Comparison of ENCODE assay signal across 25 cellular contexts in genomic region chr16:1930338-1930720, GRCh38. TPM values are rescaled to one million over a fixed set of nuclear protein-coding genes. Genes with fewer than 3 reads are reported as not detected.
A peak's percentile ranks its signal among the peaks of the same experiment; 100 is the strongest.
DNase-seq lines count a peak whose midpoint lies in the region; ATAC-seq, FAIRE-seq and TF ChIP-seq lines count a peak whose summit lies in the region.
"Had no signal": no experiment of that assay in that cellular context is flagged by ENCODE, and none has a peak within 500 bp of the region (broad histone marks: within the 10 kb centered on the region; RNA-seq: fewer than 3 reads in every experiment).

No MANE protein-coding gene starts in this region.

- 88% methylated on average over 10 of the region's 10 CpGs for WGBS in A549 (ENCODE audit: missing lambda C conversion rate)
- WGBS in mesenchymal stem cell: 92% methylated on average over 9 of the region's 10 CpGs

- no peak overlapping the region for H3K18ac ChIP-seq in mesenchymal stem cell (ENCODE audit: low read depth in 1 of 2, low read length in 2 of 2)

- TF ChIP-seq POLR2A in A549 (IDR thresholded peaks at IDR 0.05; ENCODE audit: low read length): no peak

- H3K4me2 ChIP-seq in A549 (no peak overlapping the region), DND-41 (ENCODE audit: insufficient read depth, low read length) (peak overlapping the region; percentile 63; the same call in 1 of the 2 replicates), mesenchymal stem cell (ENCODE audit: low read length, poor library complexity, severe bottlenecking) (no peak overlapping the region), neural progenitor cell (no peak overlapping the region)

- TF ChIP-seq CTCF in A549 (IDR thresholded peaks at IDR 0.05) (no peak), DND-41 (IDR thresholded peaks at IDR 0.05; ENCODE audit: borderline replicate concordance, extremely low read depth, low read length, poor library complexity, severe bottlenecking) (no peak), neural progenitor cell (IDR thresholded peaks at IDR 0.05) (no peak)

- POLR2A ChIA-PET in A549 (lab: Yijun Ruan, JAX) (no interaction called here), T-cell (lab: Charles Lee) (no interaction called here)
- POLR2A ChIA-PET in naive thymus-derived CD4-positive, alpha-beta T cell (lab: Charles Lee): interaction anchor here (1.1 kb wide), 1 partner anchor 30 kb away, joined by 3 read pairs; no protein-coding TSS in a partner anchor

- peak overlapping the region; percentile 95 for H2AFZ ChIP-seq in DND-41 (ENCODE audit: low read depth, low read length)
- H2AFZ ChIP-seq in mesenchymal stem cell (ENCODE audit: low read depth, low read length): no peak overlapping the region
- no peak overlapping the region for H2AFZ ChIP-seq in neural progenitor cell (replicated peaks)

- H3F3A ChIP-seq in neural progenitor cell (ENCODE audit: low read depth): peaks cover 4% of the 10 kb centered on the region

- TF ChIP-seq EP300 in A549 (IDR thresholded peaks at IDR 0.05): no peak

- H3K27me3 Mint-ChIP-seq in T-cell (no peaks in the 10 kb centered on the region), neural progenitor cell (ENCODE audit: insufficient read depth, low read depth) (peaks cover 8% of the 10 kb centered on the region)
- no peaks in the 10 kb centered on the region for H3K27me3 Mint-ChIP-seq in naive thymus-derived CD4-positive, alpha-beta T cell

- peak overlapping the region in 2 of 3 donors; percentile 36 to 43 for H3K4me3 Mint-ChIP-seq in T-cell
- H3K4me3 Mint-ChIP-seq in naive thymus-derived CD4-positive, alpha-beta T cell: peak overlapping the region in 2 of 10 donors; percentile 14 to 82
- no peak overlapping the region for H3K4me3 Mint-ChIP-seq in neural progenitor cell
- H3K4me3 Mint-ChIP-seq: activated B cell treated with CpG ODN at 0.5 μM for 24 hours; activated naive CD8-positive, alpha-beta T cell treated with anti-CD3 and anti-CD28 coated beads for 36 hours had no signal

- H4K20me1 ChIP-seq in DND-41 (ENCODE audit: insufficient read depth, low read length) (no peaks in the 10 kb centered on the region), neural progenitor cell (ENCODE audit: low read depth) (no peaks in the 10 kb centered on the region)

- intact Hi-C loops in naive thymus-derived CD4-positive, alpha-beta T cell (cut with micrococcal nuclease): no loop called here

- H3K4ac ChIP-seq in mesenchymal stem cell (ENCODE audit: low read depth in 1 of 2, low read length in 2 of 2): no peak overlapping the region

- H3K27ac Mint-ChIP-seq in T-cell: no peak overlapping the region
- no peak overlapping the region for H3K27ac Mint-ChIP-seq in naive thymus-derived CD4-positive, alpha-beta T cell
- no peak overlapping the region for H3K27ac Mint-ChIP-seq in neural progenitor cell
- H3K27ac Mint-ChIP-seq: activated B cell treated with CpG ODN at 0.5 μM for 24 hours; activated naive CD8-positive, alpha-beta T cell treated with anti-CD3 and anti-CD28 coated beads for 36 hours; activated T-helper 2 cell treated with anti-CD3 and anti-CD28 coated beads, Interferon-gamma antibody, Interleukin-2, Interleukin-4, amounts not matched to agents 10 μg/mL and 5 μg/mL and 100 μg/mL, durations not matched to agents 14 hours and 24 hours and 36 hours; endodermal cell had no signal

- FAIRE-seq in A549 (lab: Jason Lieb, UNC): no peak
- FAIRE-seq: RCC 7860 had no signal

- no peaks in the 10 kb centered on the region for H3K79me1 ChIP-seq in mesenchymal stem cell (replicated peaks; ENCODE audit: low read length, poor library complexity, severe bottlenecking)

- DNase-seq in A549 (ENCODE audit: low read depth in 1 of 2, low spot score in 1 of 2): no peak
- DNase-seq in DND-41: no peak
- DNase-seq in T-cell: no peak
- no peak for DNase-seq in mesenchymal stem cell
- DNase-seq in NCI-H1930 (lab: John Stamatoyannopoulos, UW): no peak
- DNase-seq in naive thymus-derived CD4-positive, alpha-beta T cell: no peak
- no peak for DNase-seq in stimulated activated CD4-positive, alpha-beta T cell treated with anti-CD3 and anti-CD28 coated beads, Interleukin-4, amount 100 ng/mL, for 4 hours
- DNase-seq in neural progenitor cell (ENCODE audit: low spot score): no peak
- DNase-seq: SIG-M5 had no signal

- peak overlapping the region; percentile 61 for H3K9ac ChIP-seq in DND-41 (ENCODE audit: low read depth, low read length)
- no peak overlapping the region for H3K9ac ChIP-seq in mesenchymal stem cell (ENCODE audit: low read length)
- H3K9ac ChIP-seq in neural progenitor cell: no peak overlapping the region

- no peaks in the 10 kb centered on the region for H3K36me3 Mint-ChIP-seq in T-cell
- H3K36me3 Mint-ChIP-seq in naive thymus-derived CD4-positive, alpha-beta T cell: no peaks in the 10 kb centered on the region
- H3K36me3 Mint-ChIP-seq in neural progenitor cell: no peaks in the 10 kb centered on the region
- H3K36me3 Mint-ChIP-seq: activated naive CD8-positive, alpha-beta T cell treated with anti-CD3 and anti-CD28 coated beads for 36 hours had no signal

- H3K4me3 ChIP-seq in A549: no peak overlapping the region
- H3K4me3 ChIP-seq in DND-41 (ENCODE audit: low read depth in 1 of 2, low read length in 2 of 2): no peak overlapping the region
- H3K4me3 ChIP-seq in mesenchymal stem cell (ENCODE audit: insufficient read depth in 1 of 2, low read depth in 1 of 2, low read length in 2 of 2): no peak overlapping the region
- no peak overlapping the region for H3K4me3 ChIP-seq in naive thymus-derived CD4-positive, alpha-beta T cell (ENCODE audit: low read length)
- no peak overlapping the region for H3K4me3 ChIP-seq in neural progenitor cell
- H3K4me3 ChIP-seq: cardiac muscle cell had no signal

- H3K27ac ChIP-seq in A549: peak overlapping the region; percentile 98 to 99; a peak in 5 of 6 replicates
- no peak overlapping the region for H3K27ac ChIP-seq in DND-41 (ENCODE audit: low read length)
- H3K27ac ChIP-seq in mesenchymal stem cell (ENCODE audit: low read length, poor library complexity, severe bottlenecking): no peak overlapping the region
- H3K27ac ChIP-seq in naive thymus-derived CD4-positive, alpha-beta T cell (ENCODE audit: low read depth, low read length): no peak overlapping the region
- no peak overlapping the region for H3K27ac ChIP-seq in neural progenitor cell
- H3K27ac ChIP-seq: cardiac muscle cell, foreskin keratinocyte, upper lobe of right lung had no signal

- H2BK5ac ChIP-seq in mesenchymal stem cell (ENCODE audit: low read depth, low read length, poor library complexity, severe bottlenecking): no peak overlapping the region

- H3K4me1 Mint-ChIP-seq in T-cell (peaks cover 0 to 3% (median 1%) of the 10 kb centered on the region in 3 donors), neural progenitor cell (peaks cover 2% of the 10 kb centered on the region)
- H3K4me1 Mint-ChIP-seq in naive thymus-derived CD4-positive, alpha-beta T cell: peaks cover 2 to 8% (median 4%) of the 10 kb centered on the region in 7 donors

- no peak overlapping the region for H2BK15ac ChIP-seq in mesenchymal stem cell (ENCODE audit: low read depth, poor library complexity, severe bottlenecking)

- no peaks in the 10 kb centered on the region for H3K79me2 ChIP-seq in DND-41 (ENCODE audit: insufficient read depth, low read length)
- H3K79me2 ChIP-seq in neural progenitor cell (ENCODE audit: low read depth): no peaks in the 10 kb centered on the region

- H2BK120ac ChIP-seq in mesenchymal stem cell (ENCODE audit: low read depth, low read length): no peak overlapping the region

- TF ChIP-seq RAD21 in A549 (conservative IDR thresholded peaks at IDR 0.05 in 1 of 2, IDR thresholded peaks at IDR 0.05 in 1 of 2): no peak

- H2AK5ac ChIP-seq in mesenchymal stem cell (ENCODE audit: low read length, severe bottlenecking): no peak overlapping the region

- no peaks in the 10 kb centered on the region for H3K36me3 ChIP-seq in DND-41 (ENCODE audit: insufficient read depth, low read length)
- peaks cover 0 to under 1% of the 10 kb centered on the region in 2 experiments for H3K36me3 ChIP-seq in mesenchymal stem cell (ENCODE audit: control insufficient read depth in 1 of 2, insufficient read depth in 2 of 2, low read depth in 1 of 2, low read length in 2 of 2)
- H3K36me3 ChIP-seq in naive thymus-derived CD4-positive, alpha-beta T cell (ENCODE audit: control insufficient read depth in 2 of 3, insufficient read depth in 3 of 3, low read length in 3 of 3): no peaks in the 10 kb centered on the region
- H3K36me3 ChIP-seq in neural progenitor cell: no peaks in the 10 kb centered on the region
- H3K36me3 ChIP-seq: cardiac muscle cell, esophagus muscularis mucosa, heart right ventricle, upper lobe of right lung had no signal

- H3K9me3 ChIP-seq in A549 (no peaks in the 10 kb centered on the region), DND-41 (ENCODE audit: insufficient read depth, low read length, severe bottlenecking) (no peaks in the 10 kb centered on the region), mesenchymal stem cell (ENCODE audit: control insufficient read depth, low read length) (no peaks in the 10 kb centered on the region), neural progenitor cell (ENCODE audit: low read depth) (no peaks in the 10 kb centered on the region)
- H3K9me3 ChIP-seq in naive thymus-derived CD4-positive, alpha-beta T cell (ENCODE audit: control insufficient read depth in 2 of 3, low read length in 3 of 3): no peaks in the 10 kb centered on the region
- H3K9me3 ChIP-seq: Caco-2, esophagus muscularis mucosa, heart right ventricle, upper lobe of right lung had no signal

- H4K8ac ChIP-seq in mesenchymal stem cell (ENCODE audit: low read length): peak overlapping the region; percentile 39

- H2BK12ac ChIP-seq in mesenchymal stem cell (ENCODE audit: low read length in 2 of 2): no peak overlapping the region

- no peaks in the 10 kb centered on the region for H3K27me3 ChIP-seq in DND-41 (ENCODE audit: insufficient read depth, low read length, poor library complexity)
- peaks cover 0 to 24% of the 10 kb centered on the region in 2 experiments for H3K27me3 ChIP-seq in mesenchymal stem cell (ENCODE audit: control insufficient read depth in 1 of 2, insufficient read depth in 1 of 2, low read length in 2 of 2)
- no peaks in the 10 kb centered on the region for H3K27me3 ChIP-seq in naive thymus-derived CD4-positive, alpha-beta T cell (ENCODE audit: control insufficient read depth in 2 of 2, insufficient read depth in 2 of 2, low read length in 2 of 2)
- H3K27me3 ChIP-seq in neural progenitor cell: peaks cover 33% of the 10 kb centered on the region
- H3K27me3 ChIP-seq: foreskin keratinocyte, upper lobe of right lung had no signal

- H3K9me3 Mint-ChIP-seq in T-cell: no peaks in the 10 kb centered on the region
- H3K9me3 Mint-ChIP-seq in naive thymus-derived CD4-positive, alpha-beta T cell: no peaks in the 10 kb centered on the region
- H3K9me3 Mint-ChIP-seq in neural progenitor cell: no peaks in the 10 kb centered on the region
- H3K9me3 Mint-ChIP-seq: activated B cell treated with CpG ODN at 0.5 μM for 24 hours; activated naive CD8-positive, alpha-beta T cell treated with anti-CD3 and anti-CD28 coated beads for 36 hours; activated T-helper 2 cell treated with anti-CD3 and anti-CD28 coated beads, Interferon-gamma antibody, Interleukin-2, Interleukin-4, amounts not matched to agents 10 μg/mL and 5 μg/mL and 100 μg/mL, durations not matched to agents 14 hours and 24 hours and 36 hours; endodermal cell had no signal

- H3K14ac ChIP-seq in mesenchymal stem cell (ENCODE audit: low read length in 2 of 2): no peak overlapping the region

- ATAC-seq in A549: no peak
- ATAC-seq in DND-41 (ENCODE audit: insufficient read depth, low read depth): no peak
- no peak for ATAC-seq in T-cell (replicated peaks in 1 of 4)
- no peak for ATAC-seq in naive thymus-derived CD4-positive, alpha-beta T cell

- no peak overlapping the region for H3K23ac ChIP-seq in mesenchymal stem cell (ENCODE audit: low read length in 2 of 2)

- CTCF ChIA-PET in A549 (lab: Yijun Ruan, JAX): interaction anchor here (0.6 to 12.9 kb wide), 24 partner anchors 10 to 288 kb away, joined by 3 to 396 read pairs (median 6); partner anchors contain the start of genes MEIOB and MSRB1
- CTCF ChIA-PET in T-cell (lab: Charles Lee): interaction anchor here in 1 of 2 donors (0.7 kb wide), 1 partner anchor 69 kb away, joined by 3 read pairs; no protein-coding TSS in a partner anchor
- CTCF ChIA-PET in naive thymus-derived CD4-positive, alpha-beta T cell (lab: Charles Lee): interaction anchor here (0.6 to 1.7 kb wide), 2 partner anchors 13 to 67 kb away, joined by 3 to 7 read pairs; partner anchors contain the start of gene MSRB1

- H4K91ac ChIP-seq in mesenchymal stem cell (ENCODE audit: low read length): no peak overlapping the region

- H3K4me1 ChIP-seq in A549: peaks cover 45% of the 10 kb centered on the region
- peaks cover 12% of the 10 kb centered on the region for H3K4me1 ChIP-seq in DND-41 (ENCODE audit: insufficient read depth, low read length)
- peaks cover 22% of the 10 kb centered on the region for H3K4me1 ChIP-seq in mesenchymal stem cell (ENCODE audit: control insufficient read depth, insufficient read depth, low read depth, low read length)
- no peaks in the 10 kb centered on the region for H3K4me1 ChIP-seq in naive thymus-derived CD4-positive, alpha-beta T cell (ENCODE audit: control insufficient read depth in 2 of 2, insufficient read depth in 2 of 2, low read length in 2 of 2)
- H3K4me1 ChIP-seq in neural progenitor cell: no peaks in the 10 kb centered on the region
- H3K4me1 ChIP-seq: foreskin keratinocyte, upper lobe of right lung had no signal

RNA-seq across cellular contexts. Expression of gene HS3ST6, which starts 12.1 kb away (rescaled TPM):
- polyA plus RNA-seq in A549 (2011; rRNA removed): 1.1 and 1.5 TPM in 2 replicates
- polyA plus RNA-seq in A549 (2012; cell fraction: cytosol; rRNA removed): 2.5 and 4.5 TPM in 2 replicates
- 2.5 and 3.9 TPM in 2 replicates for polyA plus RNA-seq in A549 (2012; cell fraction: nucleus; rRNA removed)
- polyA plus RNA-seq in A549 (2017; fragmentation: RNase III; extraction: RNeasy Plus Mini Kit Qiagen cat#74134 plus additional on column Dnase treatment): 1.4 to 2.6 TPM (median 2.0 TPM) in 3 replicates
- polyA minus RNA-seq in A549 (2011; rRNA and poly(A)+ RNA removed): 0.87 and 1.1 TPM in 2 replicates
- not detected for total RNA-seq in T-cell
- not detected for polyA plus RNA-seq in mesenchymal stem cell (2013, experiment 1 of 2)
- not detected for polyA plus RNA-seq in mesenchymal stem cell (2013, experiment 2 of 2)
- total RNA-seq in naive thymus-derived CD4-positive, alpha-beta T cell: not detected
- polyA plus RNA-seq in naive thymus-derived CD4-positive, alpha-beta T cell: not detected
- total RNA-seq in neural progenitor cell (ENCODE audit: low replicate concordance): 1.1 TPM in 1 of 2 replicates, not detected in the other
- total RNA-seq: activated B cell treated with CpG ODN at 0.5 μM for 24 hours; activated naive CD8-positive, alpha-beta T cell treated with anti-CD3 and anti-CD28 coated beads for 36 hours; activated T-helper 2 cell treated with anti-CD3 and anti-CD28 coated beads, Interferon-gamma antibody, Interleukin-2, Interleukin-4, amounts not matched to agents 10 μg/mL and 5 μg/mL and 100 μg/mL, durations not matched to agents 14 hours and 24 hours and 36 hours; aorta; Caco-2; cardiac muscle cell; endodermal cell; esophagus muscularis mucosa; foreskin keratinocyte; heart right ventricle; myocyte; osteocyte; skeletal muscle tissue; upper lobe of right lung had no signal
- polyA plus RNA-seq: cardiac muscle cell had no signal

RNA-seq across cellular contexts. Expression of gene MSRB1, which starts 12.7 kb away (rescaled TPM):
- polyA plus RNA-seq in A549 (2011; rRNA removed) (27.7 and 34.4 TPM in 2 replicates), A549 (2017; fragmentation: RNase III; extraction: RNeasy Plus Mini Kit Qiagen cat#74134 plus additional on column Dnase treatment) (27.7 to 38.4 TPM (median 37.5 TPM) in 3 replicates)
- 51.1 and 64.6 TPM in 2 replicates for polyA plus RNA-seq in A549 (2012; cell fraction: cytosol; rRNA removed)
- polyA plus RNA-seq in A549 (2012; cell fraction: nucleus; rRNA removed): 29.5 and 30.9 TPM in 2 replicates
- 34.1 and 35.5 TPM in 2 replicates for polyA minus RNA-seq in A549 (2011; rRNA and poly(A)+ RNA removed)
- total RNA-seq in T-cell (10 to 100 TPM in 2 of 5 donors, 1 to 10 TPM in 3; 5.6 to 11.9 (median 9.6) TPM), neural progenitor cell (ENCODE audit: low replicate concordance) (19.4 and 26.9 TPM in 2 replicates)
- polyA plus RNA-seq in mesenchymal stem cell (2013, experiment 1 of 2): 21.0 TPM
- polyA plus RNA-seq in mesenchymal stem cell (2013, experiment 2 of 2): 19.0 TPM
- 10 to 100 TPM in 2 of 5 experiments, 1 to 10 TPM in 3; 5.5 to 27.0 (median 8.2) TPM for total RNA-seq in naive thymus-derived CD4-positive, alpha-beta T cell
- polyA plus RNA-seq in naive thymus-derived CD4-positive, alpha-beta T cell: 10 to 100 TPM; 15.6 to 15.8 TPM

RNA-seq across cellular contexts. Expression of gene RPL3L, which starts 24.2 kb away (rescaled TPM):
- polyA plus RNA-seq in A549 (2011; rRNA removed) (not detected in 2 replicates), A549 (2017; fragmentation: RNase III; extraction: RNeasy Plus Mini Kit Qiagen cat#74134 plus additional on column Dnase treatment) (0.20 TPM in 1 of 3 replicates, not detected in the others)
- polyA plus RNA-seq in A549 (2012; cell fraction: cytosol; rRNA removed): 0.04 TPM in 1 of 2 replicates, not detected in the other
- 0.02 TPM in 1 of 2 replicates, not detected in the other for polyA plus RNA-seq in A549 (2012; cell fraction: nucleus; rRNA removed)
- polyA minus RNA-seq in A549 (2011; rRNA and poly(A)+ RNA removed): not detected in 2 replicates
- total RNA-seq in T-cell (not detected), neural progenitor cell (ENCODE audit: low replicate concordance) (not detected in 2 replicates)
- polyA plus RNA-seq in mesenchymal stem cell (2013, experiment 1 of 2): not detected
- polyA plus RNA-seq in mesenchymal stem cell (2013, experiment 2 of 2): not detected
- not detected for total RNA-seq in naive thymus-derived CD4-positive, alpha-beta T cell
- not detected for polyA plus RNA-seq in naive thymus-derived CD4-positive, alpha-beta T cell
- total RNA-seq: activated B cell treated with CpG ODN at 0.5 μM for 24 hours; activated naive CD8-positive, alpha-beta T cell treated with anti-CD3 and anti-CD28 coated beads for 36 hours; aorta; Caco-2; cardiac muscle cell; endodermal cell; esophagus muscularis mucosa; left colon; upper lobe of right lung had no signal
- polyA plus RNA-seq: aorta had no signal

RNA-seq across cellular contexts. Expression of gene NDUFB10, which starts 29.0 kb away (rescaled TPM):
- polyA plus RNA-seq in A549 (2011; rRNA removed): 151 and 198 TPM in 2 replicates
- 614 and 662 TPM in 2 replicates for polyA plus RNA-seq in A549 (2012; cell fraction: cytosol; rRNA removed)
- polyA plus RNA-seq in A549 (2012; cell fraction: nucleus; rRNA removed): 311 and 379 TPM in 2 replicates
- polyA plus RNA-seq in A549 (2017; fragmentation: RNase III; extraction: RNeasy Plus Mini Kit Qiagen cat#74134 plus additional on column Dnase treatment): 367 to 410 TPM (median 389 TPM) in 3 replicates
- 233 and 240 TPM in 2 replicates for polyA minus RNA-seq in A549 (2011; rRNA and poly(A)+ RNA removed)
- 10 to 100 TPM; 46.3 to 96.5 (median 84.4) TPM for total RNA-seq in T-cell
- polyA plus RNA-seq in mesenchymal stem cell (2013, experiment 1 of 2): 173 TPM
- 165 TPM for polyA plus RNA-seq in mesenchymal stem cell (2013, experiment 2 of 2)
- total RNA-seq in naive thymus-derived CD4-positive, alpha-beta T cell: 100 to 1,000 TPM in 1 of 5 experiments, 10 to 100 TPM in 4; 40.0 to 114 (median 71.1) TPM
- 100 to 1,000 TPM; 166 to 180 TPM for polyA plus RNA-seq in naive thymus-derived CD4-positive, alpha-beta T cell
- 155 and 160 TPM in 2 replicates for total RNA-seq in neural progenitor cell (ENCODE audit: low replicate concordance)

RNA-seq across cellular contexts. Expression of gene RPS2, which starts 34.3 kb away (rescaled TPM):
- polyA plus RNA-seq in A549 (2011; rRNA removed) (2,621 and 3,507 TPM in 2 replicates), A549 (2017; fragmentation: RNase III; extraction: RNeasy Plus Mini Kit Qiagen cat#74134 plus additional on column Dnase treatment) (3,378 to 3,689 TPM (median 3,626 TPM) in 3 replicates)
- polyA plus RNA-seq in A549 (2012; cell fraction: cytosol; rRNA removed): 9,728 and 10,634 TPM in 2 replicates
- 6,217 and 7,236 TPM in 2 replicates for polyA plus RNA-seq in A549 (2012; cell fraction: nucleus; rRNA removed)
- polyA minus RNA-seq in A549 (2011; rRNA and poly(A)+ RNA removed): 2,806 and 2,960 TPM in 2 replicates
- total RNA-seq in T-cell (1,000 to 10,000 TPM; 3,208 to 3,662 (median 3,410) TPM), neural progenitor cell (ENCODE audit: low replicate concordance) (3,079 and 5,348 TPM in 2 replicates)
- polyA plus RNA-seq in mesenchymal stem cell (2013, experiment 1 of 2): 4,366 TPM
- 4,394 TPM for polyA plus RNA-seq in mesenchymal stem cell (2013, experiment 2 of 2)
- 1,000 to 10,000 TPM; 2,562 to 3,376 (median 2,918) TPM for total RNA-seq in naive thymus-derived CD4-positive, alpha-beta T cell
- 1,000 to 10,000 TPM; 7,065 to 7,254 TPM for polyA plus RNA-seq in naive thymus-derived CD4-positive, alpha-beta T cell

Comparison
In these comparisons a context has a peak if more than half of its experiments do, and no peak if none do; other contexts are left out.
1. H3K27ac ChIP-seq: peak in A549 (2 of 2); none in DND-41 (single experiment), mesenchymal stem cell (single experiment), naive thymus-derived CD4-positive, alpha-beta T cell (single experiment) and neural progenitor cell (single experiment).